Comparison of ENCODE assay signal across 13 cellular contexts in genomic region chr6:32983493-32983848, GRCh38. TPM values are rescaled to one million over a fixed set of nuclear protein-coding genes. Genes with fewer than 3 reads are reported as not detected.
DNase-seq lines count a peak whose midpoint lies in the region; ATAC-seq, FAIRE-seq and TF ChIP-seq lines count a peak whose summit lies in the region.
"Had no signal": no experiment of that assay in that cellular context is flagged by ENCODE, and none has a peak within 500 bp of the region (broad histone marks: within the 10 kb centered on the region; RNA-seq: fewer than 3 reads in every experiment).

No MANE protein-coding gene starts in this region.

- H3K4me1 ChIP-seq in Karpas-422 (ENCODE audit: low read length) (peaks cover 33% of the 10 kb centered on the region), GM12878 (ENCODE audit: control insufficient read depth, insufficient read depth, low read length) (peaks cover 7% of the 10 kb centered on the region; the same call in 1 of the 2 replicates)

- no TSS peak for BruUV-seq in GM12878 (replicated peaks; lab: Mats Ljungman, UMichigan)

- SMC1A ChIA-PET in GM12878 (lab: Charles Lee; ENCODE audit: uncharacterized antibody, unreplicated experiment): interaction anchor here (1.2 to 9.4 kb wide), 30 partner anchors 10 to 569 kb away, joined by 3 to 195 read pairs (median 10); partner anchors contain the start of genes BRD2, HLA-DMA, HLA-DMB and TAP2

- H3K4me3 ChIP-seq in Karpas-422 (ENCODE audit: low read length): no peak overlapping the region
- H3K4me3 ChIP-seq in GM12878: no peak overlapping the region
- H3K4me3 ChIP-seq: skin epidermis had no signal

- H3K4me1 Mint-ChIP-seq in T-helper 2 cell treated with Interferon-gamma antibody and Interleukin-4, amounts not matched to agents 5 μg/mL and 100 μg/mL, for 36 hours (ENCODE audit: low read depth): peaks cover 22% of the 10 kb centered on the region

- H4K20me1 ChIP-seq in Karpas-422 (ENCODE audit: insufficient read depth, low read depth, low read length) (peaks cover 33% of the 10 kb centered on the region), GM12878 (ENCODE audit: control insufficient read depth, insufficient read depth) (peaks cover 3% of the 10 kb centered on the region; the same call in 1 of the 2 replicates)

- peak overlapping the region; percentile 71 for H3K27ac Mint-ChIP-seq in T-helper 2 cell treated with Interferon-gamma antibody and Interleukin-4, amounts not matched to agents 5 μg/mL and 100 μg/mL, for 36 hours

- in situ Hi-C loops in GM12878 (cut with MboI): no loop called here

- H3K27me3 Mint-ChIP-seq in T-helper 2 cell treated with Interferon-gamma antibody and Interleukin-4, amounts not matched to agents 5 μg/mL and 100 μg/mL, for 36 hours (ENCODE audit: low read depth): no peaks in the 10 kb centered on the region

- no peak overlapping the region for H3K9ac ChIP-seq in Karpas-422 (ENCODE audit: low read length)
- H3K9ac ChIP-seq in GM12878 (ENCODE audit: control insufficient read depth, insufficient read depth, low read length): no peak overlapping the region

- H3K9me2 ChIP-seq in Karpas-422 (replicated peaks; ENCODE audit: insufficient read depth, low read length): no peaks in the 10 kb centered on the region

- DNase-seq in T-helper 2 cell treated with Interferon-gamma antibody and Interleukin-4, amounts not matched to agents 5 μg/mL and 100 μg/mL, for 36 hours (ENCODE audit: low spot score): no peak
- DNase-seq in T-helper 2 cell (no peak), Karpas-422 (peak; percentile 65), GM12878 (ENCODE audit: low read depth, low spot score) (no peak), myocyte (ENCODE audit: low read depth) (peak; percentile 6), activated gamma-delta T cell treated with Interleukin-2 at 50 U/mL for 16 hours (no peak), NCI-H2227 treated with DMSO at 0.1 percent for 48 hours (lab: John Stamatoyannopoulos, UW) (no peak)
- DNase-seq in stimulated activated CD4-positive, alpha-beta T cell treated with anti-CD3 and anti-CD28 coated beads, Interleukin-4, amount 100 ng/mL, for 4 hours: no peak
- DNase-seq: DMS79, HCEC 1CT, NCI-H2107 had no signal

- H3K27ac ChIP-seq in Karpas-422 (ENCODE audit: low read length) (peak overlapping the region; percentile 56), GM12878 (ENCODE audit: control insufficient read depth, insufficient read depth) (no peak overlapping the region)

- H3K9me3 ChIP-seq in Karpas-422 (ENCODE audit: low read length): no peaks in the 10 kb centered on the region
- no peaks in the 10 kb centered on the region for H3K9me3 ChIP-seq in GM12878 (replicated peaks; ENCODE audit: control insufficient read depth, insufficient read depth, low read length)

- TF ChIP-seq EP300 in GM12878 (IDR thresholded peaks at IDR 0.05; ENCODE audit: borderline replicate concordance in 1 of 2, control insufficient read depth in 1 of 2, low read depth in 2 of 2, low read length in 2 of 2): no peak

- CTCF ChIA-PET in GM12878 (lab: Yijun Ruan, JAX): interaction anchor here (0.6 to 9.2 kb wide), 24 partner anchors 12 to 265 kb away, joined by 3 to 367 read pairs (median 13); partner anchors contain the start of genes BRD2, HLA-DMA, HLA-DMB and HLA-DPB1

- WGBS in GM12878 (ENCODE audit: insufficient coverage, insufficient replicate concordance, low lambda C conversion rate, missing lambda C conversion rate): 50% methylated on average over 1 of the region's 1 CpG

- FAIRE-seq in GM12878 (lab: Jason Lieb, UNC): no peak
- FAIRE-seq: A204.1 had no signal

- H3K36me3 ChIP-seq in Karpas-422 (ENCODE audit: insufficient read depth, low read length) (peaks cover 29% of the 10 kb centered on the region), GM12878 (ENCODE audit: control insufficient read depth in 2 of 2, insufficient read depth in 2 of 2, low read length in 1 of 2) (peaks cover 15 to 22% of the 10 kb centered on the region in 2 experiments)

- no peaks in the 10 kb centered on the region for H3K9me3 Mint-ChIP-seq in T-helper 2 cell treated with Interferon-gamma antibody and Interleukin-4, amounts not matched to agents 5 μg/mL and 100 μg/mL, for 36 hours

- ATAC-seq in GM12878: peak; percentile 2; the same call in 2 of the 3 replicates

- H2AFZ ChIP-seq in Karpas-422 (ENCODE audit: low read length) (no peak overlapping the region), GM12878 (ENCODE audit: control insufficient read depth, low read depth, low read length) (no peak overlapping the region)

- no peak; the same call in 1 of the 2 replicates for TF ChIP-seq POLR2A in GM12878 (IDR thresholded peaks at IDR 0.05; ENCODE audit: low read depth, low read length)

- RAD21 ChIA-PET in GM12878 (lab: Charles Lee; ENCODE audit: unreplicated experiment): interaction anchor here (1.5 to 9.0 kb wide), 14 partner anchors 10 to 144 kb away, joined by 4 to 135 read pairs (median 31); partner anchors contain the start of genes BRD2, HLA-DMA, HLA-DMB and TAP2

- no peak overlapping the region for H3K4me2 ChIP-seq in Karpas-422 (ENCODE audit: low read depth, low read length, poor library complexity, severe bottlenecking)
- H3K4me2 ChIP-seq in GM12878 (ENCODE audit: control insufficient read depth, insufficient read depth): no peak overlapping the region

- POLR2A ChIA-PET in GM12878 (lab: Charles Lee): interaction anchor here (1.7 to 4.8 kb wide), 7 partner anchors 9 to 97 kb away, joined by 6 to 42 read pairs (median 12); partner anchors contain the start of gene HLA-DMA

- H3K79me2 ChIP-seq in Karpas-422 (ENCODE audit: low read length) (no peaks in the 10 kb centered on the region), GM12878 (ENCODE audit: control insufficient read depth, insufficient read depth, low read length) (peaks cover 5% of the 10 kb centered on the region)

- no peak for TF ChIP-seq RAD21 in GM12878 (IDR thresholded peaks at IDR 0.05; ENCODE audit: insufficient read depth, low read depth, low read length)

- no peak overlapping the region for H3K4me3 Mint-ChIP-seq in T-helper 2 cell treated with Interferon-gamma antibody and Interleukin-4, amounts not matched to agents 5 μg/mL and 100 μg/mL, for 36 hours

- peaks cover 38% of the 10 kb centered on the region for H3K36me3 Mint-ChIP-seq in T-helper 2 cell treated with Interferon-gamma antibody and Interleukin-4, amounts not matched to agents 5 μg/mL and 100 μg/mL, for 36 hours (ENCODE audit: low read depth)

- intact Hi-C loops in GM12878 (cut with micrococcal nuclease; ENCODE audit: unreplicated experiment): no loop called here

- H3K27me3 ChIP-seq in Karpas-422 (ENCODE audit: low read length) (no peaks in the 10 kb centered on the region), GM12878 (replicated peaks in 1 of 2; ENCODE audit: control insufficient read depth in 2 of 2, insufficient read depth in 2 of 2, low read length in 1 of 2) (no peaks in the 10 kb centered on the region)

- TF ChIP-seq CTCF in GM12878 (IDR thresholded peaks at IDR 0.05 in 2 of 3, conservative IDR thresholded peaks at IDR 0.05 in 1 of 3; ENCODE audit: control insufficient read depth in 2 of 3, extremely low read depth in 1 of 3, insufficient read depth in 1 of 3, low read depth in 3 of 3, low read length in 3 of 3): no peak

RNA-seq across cellular contexts. Expression of gene BRD2, which starts 15.1 kb away (rescaled TPM):
- 201 and 221 TPM in 2 replicates for total RNA-seq in Karpas-422 (2014; rRNA removed; shearing (Covaris generic); ENCODE audit: low replicate concordance)
- 348 and 373 TPM in 2 replicates for total RNA-seq in GM12878 (2013; cell fraction: nucleolus; rRNA removed)
- total RNA-seq in GM12878 (2014; rRNA removed) (127 TPM in 2 replicates), GM12878 (2014; rRNA removed; fragmentation: Illumina TruSeq; extraction: Trizol) (139 and 145 TPM in 2 replicates), GM12878 (2021) (160 and 178 TPM in 2 replicates), myocyte (108 and 112 TPM in 2 replicates)
- 176 TPM for polyA plus RNA-seq in GM12878 (2011; ENCODE audit: low read depth)
- polyA plus RNA-seq in GM12878 (2011; rRNA removed) (218 and 239 TPM in 2 replicates), GM12878 (2014; fragmentation: Illumina TruSeq; extraction: Trizol) (234 and 289 TPM in 2 replicates), GM12878 (2014; fragmentation: Nextera tagmentation; extraction: Ambion mirVana) (100 to 1,000 TPM in 1 of 2 experiments, 10 to 100 TPM in 1; 32.2 to 133 TPM), GM12878 (2014; rRNA removed) (180 and 181 TPM in 2 replicates), GM12878 (2016; fragmentation: Nextera tagmentation; extraction: Ambion mirVana) (100 to 1,000 TPM; 113 to 118 TPM)
- polyA plus RNA-seq in GM12878 (2011; cell fraction: cytosol; rRNA removed): 154 and 169 TPM in 2 replicates
- polyA plus RNA-seq in GM12878 (2011; cell fraction: nucleus; rRNA removed): 392 and 411 TPM in 2 replicates
- polyA plus RNA-seq in GM12878 (2012): 174 and 230 TPM in 2 replicates
- 122 and 140 TPM in 2 replicates for polyA minus RNA-seq in GM12878 (2011; rRNA and poly(A)+ RNA removed)
- 51.2 and 63.0 TPM in 2 replicates for polyA minus RNA-seq in GM12878 (2011; cell fraction: cytosol; rRNA and poly(A)+ RNA removed)
- 133 and 197 TPM in 2 replicates for polyA minus RNA-seq in GM12878 (2011; cell fraction: nucleus; rRNA and poly(A)+ RNA removed)
- polyA plus RNA-seq in myocyte (2012): 126 TPM

RNA-seq across cellular contexts. Expression of gene HLA-DOA, which starts 25.9 kb away (rescaled TPM):
- 70.0 and 103 TPM in 2 replicates for total RNA-seq in Karpas-422 (2014; rRNA removed; shearing (Covaris generic); ENCODE audit: low replicate concordance)
- total RNA-seq in GM12878 (2013; cell fraction: nucleolus; rRNA removed): 47.7 and 47.9 TPM in 2 replicates
- total RNA-seq in GM12878 (2014; rRNA removed) (99.2 and 108 TPM in 2 replicates), GM12878 (2014; rRNA removed; fragmentation: Illumina TruSeq; extraction: Trizol) (64.6 and 69.1 TPM in 2 replicates), GM12878 (2021) (73.3 and 73.5 TPM in 2 replicates), myocyte (not detected in 2 replicates)
- polyA plus RNA-seq in GM12878 (2011; ENCODE audit: low read depth): 45.0 TPM
- polyA plus RNA-seq in GM12878 (2011; rRNA removed) (31.3 and 46.7 TPM in 2 replicates), GM12878 (2014; fragmentation: Illumina TruSeq; extraction: Trizol) (69.9 and 79.3 TPM in 2 replicates), GM12878 (2014; fragmentation: Nextera tagmentation; extraction: Ambion mirVana) (10 to 100 TPM in 1 of 2 experiments, 1 to 10 TPM in 1; 8.8 to 21.1 TPM), GM12878 (2014; rRNA removed) (99.8 and 104 TPM in 2 replicates), GM12878 (2016; fragmentation: Nextera tagmentation; extraction: Ambion mirVana) (10 to 100 TPM; 44.9 to 47.6 TPM)
- polyA plus RNA-seq in GM12878 (2011; cell fraction: cytosol; rRNA removed): 77.6 and 86.9 TPM in 2 replicates
- polyA plus RNA-seq in GM12878 (2011; cell fraction: nucleus; rRNA removed): 77.0 and 89.9 TPM in 2 replicates
- polyA plus RNA-seq in GM12878 (2012): 78.7 and 83.9 TPM in 2 replicates
- polyA minus RNA-seq in GM12878 (2011; rRNA and poly(A)+ RNA removed): 45.5 and 61.2 TPM in 2 replicates
- polyA minus RNA-seq in GM12878 (2011; cell fraction: cytosol; rRNA and poly(A)+ RNA removed): 40.4 and 47.3 TPM in 2 replicates
- polyA minus RNA-seq in GM12878 (2011; cell fraction: nucleus; rRNA and poly(A)+ RNA removed): 35.9 and 56.4 TPM in 2 replicates
- not detected for polyA plus RNA-seq in myocyte (2012)

RNA-seq across cellular contexts. Expression of gene HLA-DMA, which starts 30.6 kb away (rescaled TPM):
- total RNA-seq in Karpas-422 (2014; rRNA removed; shearing (Covaris generic); ENCODE audit: low replicate concordance): 325 and 451 TPM in 2 replicates
- total RNA-seq in GM12878 (2013; cell fraction: nucleolus; rRNA removed): 110 and 112 TPM in 2 replicates
- 243 and 269 TPM in 2 replicates for total RNA-seq in GM12878 (2014; rRNA removed)
- 170 and 177 TPM in 2 replicates for total RNA-seq in GM12878 (2014; rRNA removed; fragmentation: Illumina TruSeq; extraction: Trizol)
- total RNA-seq in GM12878 (2021): 182 and 189 TPM in 2 replicates
- polyA plus RNA-seq in GM12878 (2011; ENCODE audit: low read depth): 314 TPM
- polyA plus RNA-seq in GM12878 (2011; rRNA removed): 190 and 290 TPM in 2 replicates
- polyA plus RNA-seq in GM12878 (2011; cell fraction: cytosol; rRNA removed): 380 and 384 TPM in 2 replicates
- polyA plus RNA-seq in GM12878 (2011; cell fraction: nucleus; rRNA removed): 478 and 610 TPM in 2 replicates
- polyA plus RNA-seq in GM12878 (2012): 308 and 348 TPM in 2 replicates
- polyA plus RNA-seq in GM12878 (2014; fragmentation: Illumina TruSeq; extraction: Trizol): 327 and 354 TPM in 2 replicates
- 100 to 1,000 TPM; 389 to 552 TPM for polyA plus RNA-seq in GM12878 (2014; fragmentation: Nextera tagmentation; extraction: Ambion mirVana)
- polyA plus RNA-seq in GM12878 (2014; rRNA removed): 267 and 279 TPM in 2 replicates
- polyA plus RNA-seq in GM12878 (2016; fragmentation: Nextera tagmentation; extraction: Ambion mirVana): 100 to 1,000 TPM; 339 to 378 TPM
- polyA minus RNA-seq in GM12878 (2011; rRNA and poly(A)+ RNA removed): 119 and 159 TPM in 2 replicates
- 44.9 and 50.8 TPM in 2 replicates for polyA minus RNA-seq in GM12878 (2011; cell fraction: cytosol; rRNA and poly(A)+ RNA removed)
- 45.2 and 51.5 TPM in 2 replicates for polyA minus RNA-seq in GM12878 (2011; cell fraction: nucleus; rRNA and poly(A)+ RNA removed)
- 2.1 and 4.3 TPM in 2 replicates for total RNA-seq in myocyte
- 6.3 TPM for polyA plus RNA-seq in myocyte (2012)

RNA-seq across cellular contexts. Expression of gene HLA-DMB, which starts 42.6 kb away (rescaled TPM):
- total RNA-seq in Karpas-422 (2014; rRNA removed; shearing (Covaris generic); ENCODE audit: low replicate concordance): 116 and 142 TPM in 2 replicates
- 54.4 and 59.2 TPM in 2 replicates for total RNA-seq in GM12878 (2013; cell fraction: nucleolus; rRNA removed)
- total RNA-seq in GM12878 (2014; rRNA removed) (141 and 149 TPM in 2 replicates), GM12878 (2014; rRNA removed; fragmentation: Illumina TruSeq; extraction: Trizol) (117 and 120 TPM in 2 replicates), GM12878 (2021) (106 and 114 TPM in 2 replicates), myocyte (not detected in 2 replicates)
- polyA plus RNA-seq in GM12878 (2011; ENCODE audit: low read depth): 240 TPM
- polyA plus RNA-seq in GM12878 (2011; rRNA removed) (140 and 173 TPM in 2 replicates), GM12878 (2014; fragmentation: Illumina TruSeq; extraction: Trizol) (136 and 158 TPM in 2 replicates), GM12878 (2014; fragmentation: Nextera tagmentation; extraction: Ambion mirVana) (100 to 1,000 TPM; 117 to 170 TPM), GM12878 (2014; rRNA removed) (114 and 116 TPM in 2 replicates), GM12878 (2016; fragmentation: Nextera tagmentation; extraction: Ambion mirVana) (100 to 1,000 TPM; 160 to 168 TPM)
- polyA plus RNA-seq in GM12878 (2011; cell fraction: cytosol; rRNA removed): 172 and 198 TPM in 2 replicates
- polyA plus RNA-seq in GM12878 (2011; cell fraction: nucleus; rRNA removed): 112 and 122 TPM in 2 replicates
- 162 and 237 TPM in 2 replicates for polyA plus RNA-seq in GM12878 (2012)
- polyA minus RNA-seq in GM12878 (2011; rRNA and poly(A)+ RNA removed): 91.9 and 112 TPM in 2 replicates
- 22.9 and 33.3 TPM in 2 replicates for polyA minus RNA-seq in GM12878 (2011; cell fraction: cytosol; rRNA and poly(A)+ RNA removed)
- 25.1 and 32.0 TPM in 2 replicates for polyA minus RNA-seq in GM12878 (2011; cell fraction: nucleus; rRNA and poly(A)+ RNA removed)
- not detected for polyA plus RNA-seq in myocyte (2012)

Comparison
In these comparisons a context has a peak if more than half of its experiments do, and no peak if none do; other contexts are left out.
1. DNase-seq: peak in Karpas-422 (single experiment) and myocyte (single experiment); none in T-helper 2 cell treated with Interferon-gamma antibody and Interleukin-4, amounts not matched to agents 5 μg/mL and 100 μg/mL, for 36 hours (single experiment), T-helper 2 cell (0 of 5), GM12878 (single experiment), activated gamma-delta T cell treated with Interleukin-2 at 50 U/mL for 16 hours (single experiment), stimulated activated CD4-positive, alpha-beta T cell treated with anti-CD3 and anti-CD28 coated beads, Interleukin-4, amount 100 ng/mL, for 4 hours (0 of 2) and NCI-H2227 treated with DMSO at 0.1 percent for 48 hours (single experiment).
2. RNA of gene HLA-DOA, which starts 25.9 kb away (total RNA-seq): 70.0 to 103 TPM in Karpas-422 and 47.7 to 108 TPM in GM12878; not detected in myocyte; every median in the first group is over 10 times any median in the second.
3. RNA of gene HLA-DMA, which starts 30.6 kb away (total RNA-seq): 325 to 451 TPM in Karpas-422 and 110 to 269 TPM in GM12878; 2.1 to 4.3 TPM in myocyte; every median in the first group is over 10 times any median in the second.